1 cellular context compared by ENCODE assay signal in the genomic region with DNA sequence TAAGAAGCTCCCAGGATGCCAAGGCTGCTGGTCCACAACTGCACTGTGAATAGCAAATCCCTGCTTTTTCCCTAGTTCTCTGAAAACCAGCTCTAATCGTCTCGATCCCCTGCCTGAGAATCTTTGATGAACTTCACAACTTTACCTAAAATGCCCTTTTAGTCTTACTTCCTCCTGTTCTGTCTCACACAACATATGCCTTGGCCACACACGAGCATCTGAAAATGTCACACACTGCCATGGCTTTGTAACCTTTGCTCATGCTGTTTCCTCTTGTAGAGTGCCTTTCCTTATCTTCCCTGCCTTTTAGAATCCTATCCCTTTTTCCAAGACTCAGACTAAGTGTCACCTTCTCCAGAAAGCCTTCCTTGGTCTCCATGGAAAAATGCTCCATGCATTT.
TF ChIP-seq lines count a peak whose summit lies in the region.

No MANE protein-coding gene starts in this region.

TF ChIP-seq in SK-N-SH treated with all-trans-retinoic acid at 6 μM for 48 hours, 23 proteins besides CTCF, POLR2A, EP300 and RAD21 (continued from another document):
- TF ChIP-seq, protein P1, sequence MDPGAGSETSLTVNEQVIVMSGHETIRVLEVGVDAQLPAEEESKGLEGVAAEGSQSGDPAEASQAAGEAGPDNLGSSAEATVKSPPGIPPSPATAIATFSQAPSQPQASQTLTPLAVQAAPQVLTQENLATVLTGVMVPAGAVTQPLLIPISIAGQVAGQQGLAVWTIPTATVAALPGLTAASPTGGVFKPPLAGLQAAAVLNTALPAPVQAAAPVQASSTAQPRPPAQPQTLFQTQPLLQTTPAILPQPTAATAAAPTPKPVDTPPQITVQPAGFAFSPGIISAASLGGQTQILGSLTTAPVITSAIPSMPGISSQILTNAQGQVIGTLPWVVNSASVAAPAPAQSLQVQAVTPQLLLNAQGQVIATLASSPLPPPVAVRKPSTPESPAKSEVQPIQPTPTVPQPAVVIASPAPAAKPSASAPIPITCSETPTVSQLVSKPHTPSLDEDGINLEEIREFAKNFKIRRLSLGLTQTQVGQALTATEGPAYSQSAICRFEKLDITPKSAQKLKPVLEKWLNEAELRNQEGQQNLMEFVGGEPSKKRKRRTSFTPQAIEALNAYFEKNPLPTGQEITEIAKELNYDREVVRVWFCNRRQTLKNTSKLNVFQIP (CRISPR knock-in tag; IDR thresholded peaks at IDR 0.05; ENCODE audit: borderline replicate concordance, low read depth): no peak
- TF ChIP-seq BACH2 (CRISPR knock-in tag; IDR thresholded peaks at IDR 0.05; ENCODE audit: borderline replicate concordance): no peak
- TF ChIP-seq CSDC2 (CRISPR knock-in tag; IDR thresholded peaks at IDR 0.05): no peak
- no peak for TF ChIP-seq ZC3H10 (CRISPR knock-in tag; IDR thresholded peaks at IDR 0.05)
- TF ChIP-seq ZFP30 (CRISPR knock-in tag; IDR thresholded peaks at IDR 0.05): no peak
- no peak for TF ChIP-seq ARNTL (CRISPR knock-in tag; IDR thresholded peaks at IDR 0.05; ENCODE audit: borderline replicate concordance, low read depth)
- no peak for TF ChIP-seq SNAI2 (CRISPR knock-in tag; IDR thresholded peaks at IDR 0.05)
- TF ChIP-seq, protein P2, sequence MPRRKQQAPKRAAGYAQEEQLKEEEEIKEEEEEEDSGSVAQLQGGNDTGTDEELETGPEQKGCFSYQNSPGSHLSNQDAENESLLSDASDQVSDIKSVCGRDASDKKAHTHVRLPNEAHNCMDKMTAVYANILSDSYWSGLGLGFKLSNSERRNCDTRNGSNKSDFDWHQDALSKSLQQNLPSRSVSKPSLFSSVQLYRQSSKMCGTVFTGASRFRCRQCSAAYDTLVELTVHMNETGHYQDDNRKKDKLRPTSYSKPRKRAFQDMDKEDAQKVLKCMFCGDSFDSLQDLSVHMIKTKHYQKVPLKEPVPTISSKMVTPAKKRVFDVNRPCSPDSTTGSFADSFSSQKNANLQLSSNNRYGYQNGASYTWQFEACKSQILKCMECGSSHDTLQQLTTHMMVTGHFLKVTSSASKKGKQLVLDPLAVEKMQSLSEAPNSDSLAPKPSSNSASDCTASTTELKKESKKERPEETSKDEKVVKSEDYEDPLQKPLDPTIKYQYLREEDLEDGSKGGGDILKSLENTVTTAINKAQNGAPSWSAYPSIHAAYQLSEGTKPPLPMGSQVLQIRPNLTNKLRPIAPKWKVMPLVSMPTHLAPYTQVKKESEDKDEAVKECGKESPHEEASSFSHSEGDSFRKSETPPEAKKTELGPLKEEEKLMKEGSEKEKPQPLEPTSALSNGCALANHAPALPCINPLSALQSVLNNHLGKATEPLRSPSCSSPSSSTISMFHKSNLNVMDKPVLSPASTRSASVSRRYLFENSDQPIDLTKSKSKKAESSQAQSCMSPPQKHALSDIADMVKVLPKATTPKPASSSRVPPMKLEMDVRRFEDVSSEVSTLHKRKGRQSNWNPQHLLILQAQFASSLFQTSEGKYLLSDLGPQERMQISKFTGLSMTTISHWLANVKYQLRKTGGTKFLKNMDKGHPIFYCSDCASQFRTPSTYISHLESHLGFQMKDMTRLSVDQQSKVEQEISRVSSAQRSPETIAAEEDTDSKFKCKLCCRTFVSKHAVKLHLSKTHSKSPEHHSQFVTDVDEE (CRISPR knock-in tag; IDR thresholded peaks at IDR 0.05): no peak
- TF ChIP-seq TCF4 (CRISPR knock-in tag; IDR thresholded peaks at IDR 0.05; ENCODE audit: borderline replicate concordance): no peak
- TF ChIP-seq ZFP3 (CRISPR knock-in tag; IDR thresholded peaks at IDR 0.05): no peak
- TF ChIP-seq, protein P3, sequence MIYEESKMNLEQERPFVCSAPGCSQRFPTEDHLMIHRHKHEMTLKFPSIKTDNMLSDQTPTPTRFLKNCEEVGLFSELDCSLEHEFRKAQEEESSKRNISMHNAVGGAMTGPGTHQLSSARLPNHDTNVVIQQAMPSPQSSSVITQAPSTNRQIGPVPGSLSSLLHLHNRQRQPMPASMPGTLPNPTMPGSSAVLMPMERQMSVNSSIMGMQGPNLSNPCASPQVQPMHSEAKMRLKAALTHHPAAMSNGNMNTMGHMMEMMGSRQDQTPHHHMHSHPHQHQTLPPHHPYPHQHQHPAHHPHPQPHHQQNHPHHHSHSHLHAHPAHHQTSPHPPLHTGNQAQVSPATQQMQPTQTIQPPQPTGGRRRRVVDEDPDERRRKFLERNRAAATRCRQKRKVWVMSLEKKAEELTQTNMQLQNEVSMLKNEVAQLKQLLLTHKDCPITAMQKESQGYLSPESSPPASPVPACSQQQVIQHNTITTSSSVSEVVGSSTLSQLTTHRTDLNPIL (CRISPR knock-in tag; IDR thresholded peaks at IDR 0.05; ENCODE audit: low read depth): no peak
- TF ChIP-seq PPARA (CRISPR knock-in tag; IDR thresholded peaks at IDR 0.05; ENCODE audit: borderline replicate concordance): no peak
